In the genomic region with DNA sequence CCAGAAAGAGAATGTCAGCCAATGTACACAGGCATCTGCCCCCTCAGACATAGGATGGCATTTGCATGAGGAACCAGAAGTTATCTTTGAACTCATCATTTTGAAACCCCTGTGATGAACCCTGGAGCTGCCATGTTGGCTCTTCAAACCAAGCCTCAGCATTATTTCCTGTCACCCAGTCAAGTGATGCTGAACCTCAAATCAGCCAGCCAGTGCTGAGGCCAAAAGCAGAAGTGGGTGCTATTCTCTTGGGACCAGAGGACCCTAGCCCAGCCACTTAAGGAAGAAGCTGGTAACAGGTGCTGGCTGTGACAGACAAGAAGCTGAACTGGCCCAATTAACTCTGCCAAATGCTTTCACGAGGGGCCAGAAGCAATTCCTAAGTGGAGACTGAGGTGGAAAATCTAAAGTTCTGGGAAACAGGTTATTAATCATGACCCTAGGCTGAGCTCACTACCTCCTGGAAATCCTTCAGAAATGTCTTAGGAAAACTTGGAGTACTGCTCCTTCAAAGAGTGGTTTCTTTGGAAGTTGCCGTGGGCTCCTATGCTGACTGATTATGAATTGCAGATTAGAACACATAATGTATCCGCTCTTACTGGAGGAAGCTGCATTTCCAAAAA, we compare ENCODE assay signal across 9 cellular contexts. TPM values are rescaled to one million over a fixed set of nuclear protein-coding genes. Genes with fewer than 3 reads are reported as not detected.
DNase-seq lines count a peak whose midpoint lies in the region; ATAC-seq and TF ChIP-seq lines count a peak whose summit lies in the region.
"Had no signal": no experiment of that assay in that cellular context is flagged by ENCODE, and none has a peak within 500 bp of the region (broad histone marks: within the 10 kb centered on the region; RNA-seq: fewer than 3 reads in every experiment).

No MANE protein-coding gene starts in this region.

- H3K27ac Mint-ChIP-seq in mesothelial cell of epicardium, result peak overlapping the region; percentile 96

- H3K27me3 Mint-ChIP-seq in mesothelial cell of epicardium (ENCODE audit: low read depth), result no peaks in the 10 kb centered on the region

- H3K4me1 Mint-ChIP-seq in mesothelial cell of epicardium, result peaks cover 88% of the 10 kb centered on the region

- ATAC-seq in GM18511 (IDR thresholded peaks at IDR 0.05; ENCODE audit: unreplicated experiment), result peak; percentile 75
- peak; percentile 64 for ATAC-seq in GM21526 (IDR thresholded peaks at IDR 0.05; ENCODE audit: low FRiP score, unreplicated experiment)

- peaks cover 19% of the 10 kb centered on the region for H3K36me3 Mint-ChIP-seq in mesothelial cell of epicardium

- H3K27me3 ChIP-seq in HL-60 (ENCODE audit: insufficient read depth, poor library complexity, severe bottlenecking), result no peaks in the 10 kb centered on the region
- no peaks in the 10 kb centered on the region for H3K27me3 ChIP-seq in osteoblast (ENCODE audit: insufficient read depth, low read length)

- no peak overlapping the region for H3K4me3 ChIP-seq in HL-60 (replicated peaks; ENCODE audit: insufficient read depth, low read length)
- H3K4me3 ChIP-seq in osteoblast (ENCODE audit: insufficient read depth, low read length), result no peak overlapping the region

- no peak overlapping the region for H3K4me3 Mint-ChIP-seq in mesothelial cell of epicardium

- H3K36me3 ChIP-seq in osteoblast (ENCODE audit: insufficient read depth, low read length), result peaks cover 11% of the 10 kb centered on the region

- H3K27ac ChIP-seq in HL-60 (replicated peaks) (0 out of 2 replicates have a peak overlapping the region, but pooled peaks have one; percentile 22), osteoblast (ENCODE audit: low read depth, low read length) (no peak overlapping the region)

- H4K20me1 ChIP-seq in osteoblast (ENCODE audit: insufficient read depth, low read length), result no peaks in the 10 kb centered on the region

- no peaks in the 10 kb centered on the region for H3K9me3 Mint-ChIP-seq in mesothelial cell of epicardium

- no peak for TF ChIP-seq CTCF in HL-60 (IDR thresholded peaks at IDR 0.05; ENCODE audit: insufficient read depth, low read length)
- no peak for TF ChIP-seq CTCF in mesothelial cell of epicardium (IDR thresholded peaks at IDR 0.05; ENCODE audit: unreplicated experiment)
- TF ChIP-seq CTCF in osteoblast (IDR thresholded peaks at IDR 0.05; ENCODE audit: extremely low read depth, low read depth, low read length), result no peak

- H3K79me2 ChIP-seq in osteoblast (ENCODE audit: insufficient read depth, low read length), result peaks cover 50% of the 10 kb centered on the region

- no peak overlapping the region for H3K4me2 ChIP-seq in osteoblast (ENCODE audit: insufficient read depth, low read length)

- DNase-seq in HL-60 (ENCODE audit: low read depth in 1 of 2, low spot score in 1 of 2), result peak in 1 of 2 experiments; percentile 93
- DNase-seq in mesothelial cell of epicardium (ENCODE audit: low spot score in 2 of 2, unreplicated experiment in 2 of 2), result no peak
- no peak for DNase-seq in osteoblast (ENCODE audit: insufficient read length, low spot score, missing footprints)
- DNase-seq in T-helper 9 cell, result no peak
- no peak for DNase-seq in central memory CD4-positive, alpha-beta T cell
- DNase-seq in pons (ENCODE audit: low spot score), result no peak
- DNase-seq: hypothalamus had no signal

- no peak overlapping the region for H2AFZ ChIP-seq in osteoblast (ENCODE audit: low read length)

- H3K9me3 ChIP-seq in osteoblast (ENCODE audit: low read depth, low read length), result no peaks in the 10 kb centered on the region

- H3K4me1 ChIP-seq in osteoblast (ENCODE audit: insufficient read depth, low read length), result peaks cover 30% of the 10 kb centered on the region

RNA-seq across cellular contexts. Expression of a gene that starts 4.0 kb away (rescaled TPM):
- total RNA-seq in mesothelial cell of epicardium, result 50.4 to 59.1 TPM (median 51.6 TPM) in 3 replicates
- total RNA-seq in osteoblast, result 94.6 and 107 TPM in 2 replicates
